Comparison of ENCODE assay signal across 26 cellular contexts in genomic region chr2:227293531-227293930, GRCh38.
"Had no signal": no experiment of that assay in that cellular context is flagged by ENCODE, and none has a peak within 500 bp of the region (broad histone marks: within the 10 kb centered on the region; RNA-seq: fewer than 3 reads in every experiment).

No MANE protein-coding gene starts in this region.

- H3K4me1 ChIP-seq: colonic mucosa, esophagus squamous epithelium, gastrocnemius medialis, heart right ventricle, left lung, lower lobe of right lung had no signal

- H3K27me3 ChIP-seq: colonic mucosa, esophagus squamous epithelium, gastrocnemius medialis, heart right ventricle, left lung had no signal

- H3K36me3 ChIP-seq: colonic mucosa, esophagus squamous epithelium, left lung, lower lobe of right lung had no signal

- FAIRE-seq: endometrium, islet of Langerhans, keratinocyte had no signal

- DNase-seq: colonic mucosa; cortex of kidney; effector CD8-positive, alpha-beta T cell; effector memory CD8-positive, alpha-beta T cell; endodermal cell; erythroblast; esophagus squamous epithelium; foreskin fibroblast; foreskin melanocyte; gastrocnemius medialis; glutamatergic neuron; head of caudate nucleus; heart right ventricle; hippocampal formation; left cardiac atrium; left lung; left ventricle myocardium superior; lower lobe of right lung; mesenchymal stem cell; mucosa of descending colon; naive B cell had no signal

- H3K27ac ChIP-seq: colonic mucosa, epithelial cell of prostate, esophagus squamous epithelium, gastrocnemius medialis, heart right ventricle, left lung, lower lobe of right lung had no signal

- H3K9me3 ChIP-seq: colonic mucosa, esophagus squamous epithelium, gastrocnemius medialis, heart right ventricle, left lung, lower lobe of right lung, mucosa of descending colon had no signal

- ATAC-seq: effector memory CD8-positive, alpha-beta T cell; esophagus mucosa; gastrocnemius medialis; heart right ventricle; left cardiac atrium; left lung; left ventricle myocardium superior; lower lobe of right lung; mucosa of descending colon had no signal

- H3K4me3 ChIP-seq: colonic mucosa, esophagus squamous epithelium, gastrocnemius medialis, heart right ventricle, left lung, lower lobe of right lung, mucosa of descending colon had no signal
